In the genomic region with DNA sequence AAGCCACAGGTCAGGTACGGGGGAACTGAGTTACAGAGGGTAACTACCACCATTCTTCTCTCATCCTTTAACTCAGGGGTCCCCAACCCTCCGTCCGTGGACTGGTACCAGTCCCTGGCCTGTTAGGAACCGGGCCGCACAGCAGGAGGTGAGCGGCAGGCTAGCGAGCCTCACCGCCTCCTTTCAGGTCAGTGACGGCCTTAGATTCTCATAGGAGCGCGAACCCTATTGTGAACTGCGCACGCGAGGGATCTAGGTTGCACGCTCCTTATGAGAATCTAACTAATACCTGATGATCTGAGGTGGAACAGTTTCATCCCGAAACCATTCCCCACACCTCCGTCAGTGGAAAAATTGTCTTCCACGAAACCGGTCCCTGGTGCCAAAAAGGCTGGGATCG, we compare ENCODE assay signal across 1 cellular context.
TF ChIP-seq lines count a peak whose summit lies in the region.

No MANE protein-coding gene starts in this region.

TF ChIP-seq in K562, 482 proteins besides CTCF, POLR2A, EP300 and RAD21:
- TF ChIP-seq ZBTB33 (CRISPR knock-in tag; IDR thresholded peaks at IDR 0.05), result peak; percentile 61; the same call in 1 of the 2 replicates
